ENCODE assay signal across 37 cellular contexts in genomic region chr12:7123806-7124519, GRCh38. TPM values are rescaled to one million over a fixed set of nuclear protein-coding genes. Genes with fewer than 3 reads are reported as not detected.
A peak's percentile ranks its signal among the peaks of the same experiment; 100 is the strongest.
DNase-seq lines count a peak whose midpoint lies in the region; ATAC-seq and TF ChIP-seq lines count a peak whose summit lies in the region.
"Had no signal": no experiment of that assay in that cellular context is flagged by ENCODE, and none has a peak within 500 bp of the region (broad histone marks: within the 10 kb centered on the region; RNA-seq: fewer than 3 reads in every experiment).

No MANE protein-coding gene starts in this region.

- POLR2A ChIA-PET in Caco-2 (lab: Charles Lee) = no interaction called here

- H3K9me3 ChIP-seq in Caco-2 (no peaks in the 10 kb centered on the region), body of pancreas (no peaks in the 10 kb centered on the region), vagina (no peaks in the 10 kb centered on the region)
- H3K9me3 ChIP-seq: left lung, uterus had no signal

- H3K27me3 Mint-ChIP-seq in Caco-2 (ENCODE audit: insufficient read depth, unreplicated experiment) (no peaks in the 10 kb centered on the region), progenitor cell of endocrine pancreas (no peaks in the 10 kb centered on the region)
- H3K27me3 Mint-ChIP-seq: activated naive CD4-positive, alpha-beta T cell treated with anti-CD3 and anti-CD28 coated beads, Interleukin-2, amount 50 U/mL, for 24 hours; CD4-positive, alpha-beta memory T cell; naive B cell; stimulated activated naive CD8-positive, alpha-beta T cell treated with anti-CD3 and anti-CD28 coated beads, Interleukin-15, amount 100 ng/mL, for 72 hours had no signal

- TF ChIP-seq CTCF in Caco-2 (IDR thresholded peaks at IDR 0.05; ENCODE audit: insufficient read depth in 1 of 2, low read depth in 1 of 2, low read length in 1 of 2, severe bottlenecking in 1 of 2, unreplicated experiment in 1 of 2) (no peak), body of pancreas (IDR thresholded peaks at IDR 0.05) (no peak), progenitor cell of endocrine pancreas (IDR thresholded peaks at IDR 0.05; ENCODE audit: unreplicated experiment) (no peak), vagina (IDR thresholded peaks at IDR 0.05) (no peak)

- WGBS in body of pancreas, 2 donors = 60 to 72% methylated on average over 11 of the region's 11 CpGs

- H3K4me3 Mint-ChIP-seq in Caco-2 (ENCODE audit: unreplicated experiment) (no peak overlapping the region), progenitor cell of endocrine pancreas (ENCODE audit: low read depth) (peak overlapping the region; percentile 27)
- H3K4me3 Mint-ChIP-seq: activated naive CD4-positive, alpha-beta T cell treated with anti-CD3 and anti-CD28 coated beads, Interleukin-2, amount 50 U/mL, for 24 hours; CD4-positive, alpha-beta memory T cell; stimulated activated naive CD8-positive, alpha-beta T cell treated with anti-CD3 and anti-CD28 coated beads, Interleukin-15, amount 100 ng/mL, for 72 hours had no signal

- peaks cover 43% of the 10 kb centered on the region for H3K4me1 Mint-ChIP-seq in Caco-2 (ENCODE audit: low read depth, unreplicated experiment)
- peaks cover 40% of the 10 kb centered on the region for H3K4me1 Mint-ChIP-seq in progenitor cell of endocrine pancreas (ENCODE audit: low read depth)

- no peak overlapping the region for H3K27ac ChIP-seq in body of pancreas
- no peak overlapping the region for H3K27ac ChIP-seq in vagina
- H3K27ac ChIP-seq: epithelial cell of prostate, HL-60, left lung had no signal

- ATAC-seq in body of pancreas (peak; percentile 20), left lobe of liver (peak; percentile 57), GM19328 (IDR thresholded peaks at IDR 0.05; ENCODE audit: unreplicated experiment) (no peak), HG03442 (IDR thresholded peaks at IDR 0.05; ENCODE audit: unreplicated experiment) (no peak)
- ATAC-seq: stimulated activated naive CD8-positive, alpha-beta T cell treated with anti-CD3 and anti-CD28 coated beads, Interleukin-15, amount 100 ng/mL, for 72 hours had no signal

- TSS peak; percentile 10 for BruUV-seq in Caco-2 (replicated peaks; lab: Mats Ljungman, UMichigan)

- H3K4me1 ChIP-seq in Caco-2 (peaks cover 30% of the 10 kb centered on the region), body of pancreas (peaks cover 10% of the 10 kb centered on the region), vagina (peaks cover 15% of the 10 kb centered on the region)

- H3K36me3 Mint-ChIP-seq in Caco-2 (ENCODE audit: insufficient read depth, unreplicated experiment) (no peaks in the 10 kb centered on the region), progenitor cell of endocrine pancreas (ENCODE audit: insufficient read depth) (peaks cover 3% of the 10 kb centered on the region)
- H3K36me3 Mint-ChIP-seq: CD4-positive, alpha-beta memory T cell; naive B cell had no signal

- no peak for TF ChIP-seq POLR2A in body of pancreas (IDR thresholded peaks at IDR 0.05)
- TF ChIP-seq POLR2A in vagina (IDR thresholded peaks at IDR 0.05) = no peak

- H3K27me3 ChIP-seq in Caco-2 (replicated peaks; ENCODE audit: control insufficient read depth, insufficient read depth, low read length) (no peaks in the 10 kb centered on the region), body of pancreas (no peaks in the 10 kb centered on the region), vagina (no peaks in the 10 kb centered on the region)
- H3K27me3 ChIP-seq: uterus had no signal

- intact Hi-C loops in Caco-2 (cut with micrococcal nuclease; ENCODE audit: unreplicated experiment) (no loop called here), body of pancreas (cut with DNase I) (no loop called here), vagina (cut with DNase I) (no loop called here)

- H3K27ac Mint-ChIP-seq in Caco-2 (ENCODE audit: unreplicated experiment) = no peak overlapping the region
- peak overlapping the region; percentile 85 for H3K27ac Mint-ChIP-seq in progenitor cell of endocrine pancreas
- H3K27ac Mint-ChIP-seq: activated naive CD4-positive, alpha-beta T cell treated with anti-CD3 and anti-CD28 coated beads, Interleukin-2, amount 50 U/mL, for 24 hours; activated T-helper 2 cell treated with anti-CD3 and anti-CD28 coated beads, Interferon-gamma antibody, Interleukin-2, Interleukin-4, amounts not matched to agents 10 μg/mL and 5 μg/mL and 100 μg/mL, durations not matched to agents 14 hours and 24 hours and 36 hours; naive B cell; stimulated activated naive CD8-positive, alpha-beta T cell treated with anti-CD3 and anti-CD28 coated beads, Interleukin-15, amount 100 ng/mL, for 72 hours had no signal

- H3K9me3 Mint-ChIP-seq in Caco-2 (ENCODE audit: unreplicated experiment) = no peaks in the 10 kb centered on the region
- H3K9me3 Mint-ChIP-seq in progenitor cell of endocrine pancreas (ENCODE audit: low read depth) = no peaks in the 10 kb centered on the region
- H3K9me3 Mint-ChIP-seq: activated naive CD4-positive, alpha-beta T cell treated with anti-CD3 and anti-CD28 coated beads, Interleukin-2, amount 50 U/mL, for 24 hours; activated T-helper 2 cell treated with anti-CD3 and anti-CD28 coated beads, Interferon-gamma antibody, Interleukin-2, Interleukin-4, amounts not matched to agents 10 μg/mL and 5 μg/mL and 100 μg/mL, durations not matched to agents 14 hours and 24 hours and 36 hours; CD4-positive, alpha-beta memory T cell; naive B cell; stimulated activated naive CD8-positive, alpha-beta T cell treated with anti-CD3 and anti-CD28 coated beads, Interleukin-15, amount 100 ng/mL, for 72 hours had no signal

- DNase-seq in Caco-2 (peak; percentile 51 to 61), body of pancreas (no peak), left lobe of liver (ENCODE audit: low spot score) (peak; percentile 92), progenitor cell of endocrine pancreas (ENCODE audit: low spot score, unreplicated experiment) (no peak), vagina (ENCODE audit: extremely low spot score in 2 of 2) (no peak), SKM-1 treated with dmso at 0.1 percent for 144 hours (lab: John Stamatoyannopoulos, UW; ENCODE audit: unreplicated experiment) (no peak)
- DNase-seq: activated CD4-positive, alpha-beta T cell treated with anti-CD3 and anti-CD28 coated beads for 48 hours; activated T-cell treated with anti-CD3 and anti-CD28 coated beads for 4 hours; amniotic stem cell; CD4-positive, alpha-beta memory T cell; DMS 273 treated with DMSO at 0.1 percent for 48 hours; EL; Kasumi-1; left lung; midbrain; MV-4-11; naive B cell; NCI-H1436 treated with DMSO at 0.1 percent for 48 hours; NCI-H2107; NCI-H446 treated with DMSO at 0.1 percent for 48 hours; NCI-H82; occipital lobe; SIG-M5; small intestine; stimulated activated CD4-positive, alpha-beta T cell treated with anti-CD3 and anti-CD28 coated beads, Interleukin-2, amount 100 ng/mL, for 24 hours; stimulated activated CD8-positive, alpha-beta memory T cell treated with anti-CD3 and anti-CD28 coated beads, Interleukin-4, amount 100 ng/mL, for 48 hours; stimulated activated naive CD8-positive, alpha-beta T cell treated with anti-CD3 and anti-CD28 coated beads, Interleukin-15, amount 100 ng/mL, for 72 hours; SW 1271; uterus had no signal

- H3K36me3 ChIP-seq in Caco-2 (ENCODE audit: control insufficient read depth, insufficient read depth, low read length) (0 out of 2 replicates have a peak, but pooled peaks cover 2% of the 10 kb centered on the region), body of pancreas (replicated peaks in 1 of 2; ENCODE audit: insufficient read depth in 1 of 2, low read depth in 2 of 2) (no peaks in the 10 kb centered on the region), vagina (no peaks in the 10 kb centered on the region)
- H3K36me3 ChIP-seq: left lung, uterus had no signal

- H3K4me3 ChIP-seq in Caco-2 (ENCODE audit: low read depth, low read length) = no peak overlapping the region
- H3K4me3 ChIP-seq in body of pancreas = no peak overlapping the region
- no peak overlapping the region for H3K4me3 ChIP-seq in vagina
- H3K4me3 ChIP-seq: left lung, uterus had no signal

- CTCF ChIA-PET in Caco-2 (lab: Charles Lee) = interaction anchor here (1.6 kb wide), 1 partner anchor 15 kb away, joined by 7 read pairs; the partner anchor contains the start of gene C1RL

RNA-seq across cellular contexts. Expression of gene RBP5, which starts 4.7 kb away (rescaled TPM):
- total RNA-seq in Caco-2 (2022) (0.86 and 1.8 TPM in 2 replicates), body of pancreas (1 to 10 TPM in 1 of 2 donors, not detected in 1; 1.3 TPM), left lobe of liver (154 TPM), progenitor cell of endocrine pancreas (5.8 and 7.6 TPM in 2 replicates), vagina (3.7 TPM)
- total RNA-seq: A673; activated T-helper 2 cell treated with anti-CD3 and anti-CD28 coated beads, Interferon-gamma antibody, Interleukin-2, Interleukin-4, amounts not matched to agents 10 μg/mL and 5 μg/mL and 100 μg/mL, durations not matched to agents 14 hours and 24 hours and 36 hours; H4; occipital lobe had no signal

RNA-seq across cellular contexts. Expression of gene CLSTN3, which starts 6.2 kb away (rescaled TPM):
- total RNA-seq in Caco-2 (2022) (40.2 and 44.3 TPM in 2 replicates), body of pancreas (10 to 100 TPM; 27.5 to 64.9 TPM), left lobe of liver (48.4 TPM), progenitor cell of endocrine pancreas (202 and 204 TPM in 2 replicates), vagina (46.2 TPM)

RNA-seq across cellular contexts. Expression of gene C1RL, which starts 14.9 kb away (rescaled TPM):
- total RNA-seq in Caco-2 (2022) = 38.7 and 40.2 TPM in 2 replicates
- total RNA-seq in body of pancreas = 10 to 100 TPM; 64.6 to 99.6 TPM
- 243 TPM for total RNA-seq in left lobe of liver
- total RNA-seq in progenitor cell of endocrine pancreas = 95.9 and 105 TPM in 2 replicates
- 122 TPM for total RNA-seq in vagina

RNA-seq across cellular contexts. Expression of gene C1R, which starts 31.7 kb away (rescaled TPM):
- total RNA-seq in Caco-2 (2022) = 3.9 and 4.2 TPM in 2 replicates
- 100 to 1,000 TPM; 113 to 133 TPM for total RNA-seq in body of pancreas
- 1,748 TPM for total RNA-seq in left lobe of liver
- total RNA-seq in progenitor cell of endocrine pancreas = 10.2 and 10.3 TPM in 2 replicates
- 830 TPM for total RNA-seq in vagina

Comparison
In these comparisons a context has a peak if more than half of its experiments do, and no peak if none do; other contexts are left out.
1. DNase-seq: peak in Caco-2 (2 of 2) and left lobe of liver (single experiment); none in body of pancreas (0 of 4), progenitor cell of endocrine pancreas (single experiment), vagina (0 of 2) and SKM-1 treated with dmso at 0.1 percent for 144 hours (single experiment).
2. ATAC-seq: peak in body of pancreas (single experiment) and left lobe of liver (single experiment); none in GM19328 (single experiment) and HG03442 (single experiment).
3. RNA of gene RBP5, which starts 4.7 kb away (total RNA-seq): 154 TPM in left lobe of liver (single experiment); 5.8 to 7.6 TPM in progenitor cell of endocrine pancreas, 3.7 TPM in vagina (single experiment), 0.86 to 1.8 TPM in Caco-2 and 1.3 TPM in body of pancreas; every median in the first group is over 10 times any median in the second.